In the genomic region with DNA sequence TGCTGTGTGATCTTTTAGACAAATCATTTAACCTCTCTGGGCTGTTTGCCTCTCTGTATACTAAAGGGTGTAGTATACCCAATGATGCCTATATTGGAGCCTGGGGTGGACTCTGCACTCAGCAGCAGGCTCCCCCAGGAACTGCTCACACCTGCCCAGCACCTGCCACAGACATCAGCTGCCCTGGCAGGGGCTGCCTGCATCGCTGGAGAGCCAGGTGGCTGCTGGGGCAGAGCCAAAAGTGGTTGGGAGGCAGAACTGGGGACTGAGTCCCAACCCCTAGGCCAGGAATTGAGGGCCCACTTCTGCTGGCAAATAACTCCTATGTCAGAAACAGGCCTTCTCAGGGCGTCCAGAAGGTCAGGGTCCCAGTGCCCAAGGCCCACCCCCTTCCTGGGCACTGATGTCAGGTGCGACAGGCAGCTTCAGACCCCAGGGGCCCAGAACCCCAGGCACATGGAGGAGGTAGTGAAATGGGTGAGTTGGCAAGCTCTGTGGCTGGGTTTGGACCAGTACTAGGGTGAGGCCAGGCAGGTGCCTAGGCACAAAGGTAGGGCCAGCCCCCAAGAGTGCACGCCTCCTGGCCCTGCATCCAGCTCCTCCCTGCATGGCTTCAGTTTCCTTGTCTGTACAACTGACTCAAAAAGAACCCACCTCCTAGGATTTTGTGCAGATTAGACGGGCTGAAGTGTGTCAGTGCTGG, we compare ENCODE assay signal across 1 cellular context.
TF ChIP-seq lines count a peak whose summit lies in the region.

No MANE protein-coding gene starts in this region.

TF ChIP-seq in WTC11, 78 proteins besides CTCF, POLR2A, EP300 and RAD21 (continued from another document):
- TF ChIP-seq, protein P1, sequence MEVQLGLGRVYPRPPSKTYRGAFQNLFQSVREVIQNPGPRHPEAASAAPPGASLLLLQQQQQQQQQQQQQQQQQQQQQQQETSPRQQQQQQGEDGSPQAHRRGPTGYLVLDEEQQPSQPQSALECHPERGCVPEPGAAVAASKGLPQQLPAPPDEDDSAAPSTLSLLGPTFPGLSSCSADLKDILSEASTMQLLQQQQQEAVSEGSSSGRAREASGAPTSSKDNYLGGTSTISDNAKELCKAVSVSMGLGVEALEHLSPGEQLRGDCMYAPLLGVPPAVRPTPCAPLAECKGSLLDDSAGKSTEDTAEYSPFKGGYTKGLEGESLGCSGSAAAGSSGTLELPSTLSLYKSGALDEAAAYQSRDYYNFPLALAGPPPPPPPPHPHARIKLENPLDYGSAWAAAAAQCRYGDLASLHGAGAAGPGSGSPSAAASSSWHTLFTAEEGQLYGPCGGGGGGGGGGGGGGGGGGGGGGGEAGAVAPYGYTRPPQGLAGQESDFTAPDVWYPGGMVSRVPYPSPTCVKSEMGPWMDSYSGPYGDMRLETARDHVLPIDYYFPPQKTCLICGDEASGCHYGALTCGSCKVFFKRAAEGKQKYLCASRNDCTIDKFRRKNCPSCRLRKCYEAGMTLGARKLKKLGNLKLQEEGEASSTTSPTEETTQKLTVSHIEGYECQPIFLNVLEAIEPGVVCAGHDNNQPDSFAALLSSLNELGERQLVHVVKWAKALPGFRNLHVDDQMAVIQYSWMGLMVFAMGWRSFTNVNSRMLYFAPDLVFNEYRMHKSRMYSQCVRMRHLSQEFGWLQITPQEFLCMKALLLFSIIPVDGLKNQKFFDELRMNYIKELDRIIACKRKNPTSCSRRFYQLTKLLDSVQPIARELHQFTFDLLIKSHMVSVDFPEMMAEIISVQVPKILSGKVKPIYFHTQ (CRISPR knock-in tag; IDR thresholded peaks at IDR 0.05) = no peak
- TF ChIP-seq PRRX2 (CRISPR knock-in tag; IDR thresholded peaks at IDR 0.05) = no peak
- no peak for TF ChIP-seq ATF1 (CRISPR knock-in tag; IDR thresholded peaks at IDR 0.05)
- TF ChIP-seq, protein P2, sequence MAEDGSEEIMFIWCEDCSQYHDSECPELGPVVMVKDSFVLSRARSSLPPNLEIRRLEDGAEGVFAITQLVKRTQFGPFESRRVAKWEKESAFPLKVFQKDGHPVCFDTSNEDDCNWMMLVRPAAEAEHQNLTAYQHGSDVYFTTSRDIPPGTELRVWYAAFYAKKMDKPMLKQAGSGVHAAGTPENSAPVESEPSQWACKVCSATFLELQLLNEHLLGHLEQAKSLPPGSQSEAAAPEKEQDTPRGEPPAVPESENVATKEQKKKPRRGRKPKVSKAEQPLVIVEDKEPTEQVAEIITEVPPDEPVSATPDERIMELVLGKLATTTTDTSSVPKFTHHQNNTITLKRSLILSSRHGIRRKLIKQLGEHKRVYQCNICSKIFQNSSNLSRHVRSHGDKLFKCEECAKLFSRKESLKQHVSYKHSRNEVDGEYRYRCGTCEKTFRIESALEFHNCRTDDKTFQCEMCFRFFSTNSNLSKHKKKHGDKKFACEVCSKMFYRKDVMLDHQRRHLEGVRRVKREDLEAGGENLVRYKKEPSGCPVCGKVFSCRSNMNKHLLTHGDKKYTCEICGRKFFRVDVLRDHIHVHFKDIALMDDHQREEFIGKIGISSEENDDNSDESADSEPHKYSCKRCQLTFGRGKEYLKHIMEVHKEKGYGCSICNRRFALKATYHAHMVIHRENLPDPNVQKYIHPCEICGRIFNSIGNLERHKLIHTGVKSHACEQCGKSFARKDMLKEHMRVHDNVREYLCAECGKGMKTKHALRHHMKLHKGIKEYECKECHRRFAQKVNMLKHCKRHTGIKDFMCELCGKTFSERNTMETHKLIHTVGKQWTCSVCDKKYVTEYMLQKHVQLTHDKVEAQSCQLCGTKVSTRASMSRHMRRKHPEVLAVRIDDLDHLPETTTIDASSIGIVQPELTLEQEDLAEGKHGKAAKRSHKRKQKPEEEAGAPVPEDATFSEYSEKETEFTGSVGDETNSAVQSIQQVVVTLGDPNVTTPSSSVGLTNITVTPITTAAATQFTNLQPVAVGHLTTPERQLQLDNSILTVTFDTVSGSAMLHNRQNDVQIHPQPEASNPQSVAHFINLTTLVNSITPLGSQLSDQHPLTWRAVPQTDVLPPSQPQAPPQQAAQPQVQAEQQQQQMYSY (CRISPR knock-in tag; IDR thresholded peaks at IDR 0.05) = no peak
- TF ChIP-seq ESRRA (CRISPR knock-in tag; IDR thresholded peaks at IDR 0.05; ENCODE audit: borderline replicate concordance) = no peak
- no peak for TF ChIP-seq NFATC4 (CRISPR knock-in tag; IDR thresholded peaks at IDR 0.05)
- TF ChIP-seq, protein P3, sequence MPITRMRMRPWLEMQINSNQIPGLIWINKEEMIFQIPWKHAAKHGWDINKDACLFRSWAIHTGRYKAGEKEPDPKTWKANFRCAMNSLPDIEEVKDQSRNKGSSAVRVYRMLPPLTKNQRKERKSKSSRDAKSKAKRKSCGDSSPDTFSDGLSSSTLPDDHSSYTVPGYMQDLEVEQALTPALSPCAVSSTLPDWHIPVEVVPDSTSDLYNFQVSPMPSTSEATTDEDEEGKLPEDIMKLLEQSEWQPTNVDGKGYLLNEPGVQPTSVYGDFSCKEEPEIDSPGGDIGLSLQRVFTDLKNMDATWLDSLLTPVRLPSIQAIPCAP (CRISPR knock-in tag; IDR thresholded peaks at IDR 0.05) = no peak
- TF ChIP-seq KAT7 (CRISPR knock-in tag; IDR thresholded peaks at IDR 0.05; ENCODE audit: borderline replicate concordance) = no peak
- TF ChIP-seq, protein P4, sequence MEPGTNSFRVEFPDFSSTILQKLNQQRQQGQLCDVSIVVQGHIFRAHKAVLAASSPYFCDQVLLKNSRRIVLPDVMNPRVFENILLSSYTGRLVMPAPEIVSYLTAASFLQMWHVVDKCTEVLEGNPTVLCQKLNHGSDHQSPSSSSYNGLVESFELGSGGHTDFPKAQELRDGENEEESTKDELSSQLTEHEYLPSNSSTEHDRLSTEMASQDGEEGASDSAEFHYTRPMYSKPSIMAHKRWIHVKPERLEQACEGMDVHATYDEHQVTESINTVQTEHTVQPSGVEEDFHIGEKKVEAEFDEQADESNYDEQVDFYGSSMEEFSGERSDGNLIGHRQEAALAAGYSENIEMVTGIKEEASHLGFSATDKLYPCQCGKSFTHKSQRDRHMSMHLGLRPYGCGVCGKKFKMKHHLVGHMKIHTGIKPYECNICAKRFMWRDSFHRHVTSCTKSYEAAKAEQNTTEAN (CRISPR knock-in tag; IDR thresholded peaks at IDR 0.05) = no peak
- TF ChIP-seq, protein P5, sequence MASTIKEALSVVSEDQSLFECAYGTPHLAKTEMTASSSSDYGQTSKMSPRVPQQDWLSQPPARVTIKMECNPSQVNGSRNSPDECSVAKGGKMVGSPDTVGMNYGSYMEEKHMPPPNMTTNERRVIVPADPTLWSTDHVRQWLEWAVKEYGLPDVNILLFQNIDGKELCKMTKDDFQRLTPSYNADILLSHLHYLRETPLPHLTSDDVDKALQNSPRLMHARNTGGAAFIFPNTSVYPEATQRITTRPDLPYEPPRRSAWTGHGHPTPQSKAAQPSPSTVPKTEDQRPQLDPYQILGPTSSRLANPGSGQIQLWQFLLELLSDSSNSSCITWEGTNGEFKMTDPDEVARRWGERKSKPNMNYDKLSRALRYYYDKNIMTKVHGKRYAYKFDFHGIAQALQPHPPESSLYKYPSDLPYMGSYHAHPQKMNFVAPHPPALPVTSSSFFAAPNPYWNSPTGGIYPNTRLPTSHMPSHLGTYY (CRISPR knock-in tag; IDR thresholded peaks at IDR 0.05) = no peak
